Comparison of ENCODE assay signal across 1 cellular context in genomic region chr9:137878146-137878941, GRCh38.
TF ChIP-seq lines count a peak whose summit lies in the region.

No MANE protein-coding gene starts in this region.

TF ChIP-seq in WTC11, 78 proteins besides CTCF, POLR2A, EP300 and RAD21 (continued from another document):
- TF ChIP-seq ARID4B (CRISPR knock-in tag; IDR thresholded peaks at IDR 0.05; ENCODE audit: borderline replicate concordance) (peak; percentile 98), AFF4 (CRISPR knock-in tag; IDR thresholded peaks at IDR 0.05; ENCODE audit: borderline replicate concordance) (0 out of 2 replicates have a peak, but pooled peaks have one; percentile 64), ZNF281 (CRISPR knock-in tag; IDR thresholded peaks at IDR 0.05) (0 out of 2 replicates have a peak, but pooled peaks have one; percentile 52), JUN (CRISPR knock-in tag; IDR thresholded peaks at IDR 0.05) (peak; percentile 95), ATF2 (CRISPR knock-in tag; IDR thresholded peaks at IDR 0.05; ENCODE audit: borderline replicate concordance, low read depth) (no peak; the same call in 1 of the 2 replicates), KAT7 (CRISPR knock-in tag; IDR thresholded peaks at IDR 0.05; ENCODE audit: borderline replicate concordance) (peak; percentile 99), ZNF263 (CRISPR knock-in tag; IDR thresholded peaks at IDR 0.05; ENCODE audit: low read depth) (peak; percentile 51; the same call in 1 of the 2 replicates), OVOL2 (CRISPR knock-in tag; IDR thresholded peaks at IDR 0.05; ENCODE audit: borderline replicate concordance) (no peak), PREB (CRISPR knock-in tag; IDR thresholded peaks at IDR 0.05; ENCODE audit: borderline replicate concordance) (peak; percentile 57; the same call in 1 of the 2 replicates), JAZF1 (CRISPR knock-in tag; IDR thresholded peaks at IDR 0.05) (no peak), MXD4 (CRISPR knock-in tag; IDR thresholded peaks at IDR 0.05; ENCODE audit: borderline replicate concordance) (no peak), CBFB (CRISPR knock-in tag; IDR thresholded peaks at IDR 0.05; ENCODE audit: low read depth) (0 out of 2 replicates have a peak, but pooled peaks have one; percentile 64), CREM (CRISPR knock-in tag; IDR thresholded peaks at IDR 0.05) (peak; percentile 87; the same call in 1 of the 2 replicates), MYBL2 (CRISPR knock-in tag; IDR thresholded peaks at IDR 0.05) (peak; percentile 88), ZNF425 (CRISPR knock-in tag; conservative IDR thresholded peaks at IDR 0.05) (no peak), PRRX2 (CRISPR knock-in tag; IDR thresholded peaks at IDR 0.05) (peak; percentile 14; the same call in 1 of the 2 replicates), PRDM15 (CRISPR knock-in tag; IDR thresholded peaks at IDR 0.05) (peak; percentile 38; the same call in 1 of the 2 replicates), ZNF317 (CRISPR knock-in tag; IDR thresholded peaks at IDR 0.05; ENCODE audit: borderline replicate concordance, low read depth) (no peak; the same call in 1 of the 2 replicates), ZNF512 (CRISPR knock-in tag; IDR thresholded peaks at IDR 0.05; ENCODE audit: borderline replicate concordance) (0 out of 2 replicates have a peak, but pooled peaks have one; percentile 48), E2F4 (CRISPR knock-in tag; IDR thresholded peaks at IDR 0.05; ENCODE audit: borderline replicate concordance, low read depth) (peak; percentile 83; the same call in 1 of the 2 replicates), HMGXB4 (CRISPR knock-in tag; IDR thresholded peaks at IDR 0.05) (peak; percentile 70)
TF ChIP-seq in WTC11: peak in this region for 52.
